In the genomic region with DNA sequence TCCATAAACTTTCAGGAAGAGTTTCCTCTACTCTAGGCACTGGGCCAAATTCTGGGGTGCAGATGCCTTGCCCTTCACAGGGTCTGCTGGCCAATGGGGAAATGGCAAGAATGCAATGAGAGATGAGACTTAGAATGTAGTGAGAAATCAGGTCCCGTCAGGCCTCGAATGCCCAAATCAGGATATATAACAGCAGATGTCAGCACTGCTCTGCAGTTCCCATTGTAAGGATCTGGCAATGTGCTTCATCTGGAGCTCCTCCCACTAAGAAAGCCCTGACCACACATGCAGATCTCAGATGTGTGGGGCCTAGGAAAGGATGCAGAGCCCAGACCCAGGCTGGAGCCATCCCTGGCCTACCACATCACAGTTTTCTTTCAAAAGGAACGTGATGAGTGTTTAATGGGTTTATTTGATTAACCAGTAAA, we compare ENCODE assay signal across 8 cellular contexts. TPM values are rescaled to one million over a fixed set of nuclear protein-coding genes. Genes with fewer than 3 reads are reported as not detected.
DNase-seq lines count a peak whose midpoint lies in the region; ATAC-seq and TF ChIP-seq lines count a peak whose summit lies in the region.

No MANE protein-coding gene starts in this region.

- H3K9me3 Mint-ChIP-seq in activated CD8-positive, alpha-beta T cell treated with anti-CD3 and anti-CD28 coated beads for 36 hours, result no peaks in the 10 kb centered on the region

- intact Hi-C loops in dorsolateral prefrontal cortex (cut with DNase I), result loop anchor here (1.0 to 10.0 kb wide), 5 partner anchors 30 to 210 kb away; no protein-coding TSS in a partner anchor
- intact Hi-C loops in activated CD8-positive, alpha-beta T cell treated with anti-CD3 and anti-CD28 coated beads for 36 hours (cut with micrococcal nuclease), result no loop called here

- H3K4me3 Mint-ChIP-seq in activated CD8-positive, alpha-beta T cell treated with anti-CD3 and anti-CD28 coated beads for 36 hours, result no peak overlapping the region

- CTCF ChIA-PET in activated CD8-positive, alpha-beta T cell treated with anti-CD3 and anti-CD28 coated beads for 36 hours (lab: Charles Lee), result no interaction called here

- no peak for TF ChIP-seq POLR2A in NB4 (IDR thresholded peaks at IDR 0.05; ENCODE audit: extremely low read depth, insufficient read length)

- H3K27ac ChIP-seq in dorsolateral prefrontal cortex, result peak overlapping the region in 22 of 59 donors; percentile 2 to 70 (median 46)

- POLR2A ChIA-PET in activated CD8-positive, alpha-beta T cell treated with anti-CD3 and anti-CD28 coated beads for 36 hours (lab: Charles Lee), result no interaction called here

- H3K27me3 Mint-ChIP-seq in activated CD8-positive, alpha-beta T cell treated with anti-CD3 and anti-CD28 coated beads for 36 hours, result peaks cover 5% of the 10 kb centered on the region

- H3K4me1 Mint-ChIP-seq in activated CD8-positive, alpha-beta T cell treated with anti-CD3 and anti-CD28 coated beads for 36 hours (ENCODE audit: low read depth), result peaks cover 5% of the 10 kb centered on the region

- peak; percentile 10 for TF ChIP-seq CTCF in NB4 (IDR thresholded peaks at IDR 0.05; ENCODE audit: low read depth, low read length)
- TF ChIP-seq CTCF in dorsolateral prefrontal cortex (IDR thresholded peaks at IDR 0.05 in 54 of 56, conservative IDR thresholded peaks at IDR 0.05 in 2 of 56; ENCODE audit: low read depth in 1 of 56, partially characterized antibody in 56 of 56), result peak in 55 of 56 donors; percentile 48 to 89 (median 67)
- TF ChIP-seq CTCF in activated CD8-positive, alpha-beta T cell treated with anti-CD3 and anti-CD28 coated beads for 36 hours (IDR thresholded peaks at IDR 0.05), result no peak

- no peaks in the 10 kb centered on the region for H3K27me3 ChIP-seq in dorsolateral prefrontal cortex

- no peak overlapping the region for H3K27ac Mint-ChIP-seq in activated CD8-positive, alpha-beta T cell treated with anti-CD3 and anti-CD28 coated beads for 36 hours

- H3K4me3 ChIP-seq in NB4 (ENCODE audit: low read depth, low read length) (no peak overlapping the region), dorsolateral prefrontal cortex (no peak overlapping the region)

- DNase-seq in AML-193 (lab: John Stamatoyannopoulos, UW) (peak; percentile 54 to 66), NB4 (ENCODE audit: low read depth) (peak; percentile 63), dorsolateral prefrontal cortex (peak in 3 of 10 donors; percentile 34 to 74 (median 69)), medulla oblongata (ENCODE audit: extremely low spot score) (peak; percentile 93)
- DNase-seq in activated CD8-positive, alpha-beta T cell treated with anti-CD3 and anti-CD28 coated beads for 36 hours, result no peak

- no peaks in the 10 kb centered on the region for H3K36me3 Mint-ChIP-seq in activated CD8-positive, alpha-beta T cell treated with anti-CD3 and anti-CD28 coated beads for 36 hours (ENCODE audit: low read depth)

- ATAC-seq in GM19395 (IDR thresholded peaks at IDR 0.05; ENCODE audit: unreplicated experiment), result no peak
- ATAC-seq in HG02938 (IDR thresholded peaks at IDR 0.05; ENCODE audit: unreplicated experiment), result no peak
- no peak for ATAC-seq in HG03520 (IDR thresholded peaks at IDR 0.05; ENCODE audit: unreplicated experiment)
- ATAC-seq in activated CD8-positive, alpha-beta T cell treated with anti-CD3 and anti-CD28 coated beads for 36 hours, result no peak

RNA-seq across cellular contexts. Expression of a gene that starts 13.9 kb away (rescaled TPM):
- total RNA-seq in dorsolateral prefrontal cortex, result 10 to 100 TPM in 88 of 120 experiments, 1 to 10 TPM in 32; 3.1 to 28.7 (median 11.7) TPM
- under 1 TPM in 1 of 2 experiments, not detected in 1; 0.16 TPM for total RNA-seq in activated CD8-positive, alpha-beta T cell treated with anti-CD3 and anti-CD28 coated beads for 36 hours

RNA-seq across cellular contexts. Expression of a gene that starts 16.0 kb away (rescaled TPM):
- total RNA-seq in dorsolateral prefrontal cortex, result 10 to 100 TPM in 6 of 120 experiments, 1 to 10 TPM in 114; 1.1 to 13.3 (median 4.3) TPM
- not detected for total RNA-seq in activated CD8-positive, alpha-beta T cell treated with anti-CD3 and anti-CD28 coated beads for 36 hours
